8 cellular contexts compared by ENCODE assay signal in genomic region chr9:93134018-93134739, GRCh38. TPM values are rescaled to one million over a fixed set of nuclear protein-coding genes. Genes with fewer than 3 reads are reported as not detected.
DNase-seq lines count a peak whose midpoint lies in the region; ATAC-seq and TF ChIP-seq lines count a peak whose summit lies in the region.

NINJ1 (minus strand) TSS chr9:93134251; CDS start chr9:93134217, 34 bp downstream.

- H3K27ac ChIP-seq in OCI-LY7 (ENCODE audit: low read depth, low read length, poor library complexity, severe bottlenecking), result no peak within 1 kb of the TSS
- H3K27ac ChIP-seq in stomach smooth muscle (ENCODE audit: low read length), result peak within 1 kb of the TSS; percentile 98

- no peaks in the 10 kb centered on the region for H3K9me3 Mint-ChIP-seq in neural crest cell

- intact Hi-C loops in OCI-LY7 (cut with micrococcal nuclease; ENCODE audit: unreplicated experiment), result no loop called here

- DNase-seq in BJ (ENCODE audit: low read depth) (no peak), OCI-LY7 (ENCODE audit: low spot score) (peak; percentile 79), fibroblast of peridontal ligament (ENCODE audit: extremely low read depth) (peak; percentile 56), neural crest cell (ENCODE audit: low read depth, low spot score) (peak; percentile 43)
- DNase-seq in activated T-helper 1 cell treated with anti-CD3 and anti-CD28 coated beads, Interleukin-2, amount 50 U/mL, for 16 hours (ENCODE audit: low read depth in 1 of 2, low spot score in 1 of 2), result peak; percentile 35 to 83

- H3K4me3 ChIP-seq in BJ (ENCODE audit: low read depth, low read length), result peak within 1 kb of the TSS; percentile 84
- peak within 1 kb of the TSS; percentile 83 for H3K4me3 ChIP-seq in OCI-LY7 (ENCODE audit: low read depth, low read length, poor library complexity, severe bottlenecking)
- H3K4me3 ChIP-seq in stomach smooth muscle (ENCODE audit: low read length in 2 of 2), result peak within 1 kb of the TSS; percentile 83 to 86

- CTCF ChIA-PET in BJ (lab: Yijun Ruan, JAX) (interaction anchor here (1.0 to 1.3 kb wide), 3 partner anchors 17 to 169 kb away, joined by 3 to 7 read pairs (median 3); no protein-coding TSS in a partner anchor), OCI-LY7 (lab: Charles Lee; ENCODE audit: unreplicated experiment) (interaction anchor here (0.6 to 0.8 kb wide), 3 partner anchors 9 to 39 kb away, joined by 3 to 6 read pairs (median 3); no protein-coding TSS in a partner anchor)

- BruUV-seq in OCI-LY7 (replicated peaks; lab: Mats Ljungman, UMichigan), result no TSS peak

- ATAC-seq in GM18870 (IDR thresholded peaks at IDR 0.05; ENCODE audit: unreplicated experiment), result peak; percentile 57
- peak; percentile 65 for ATAC-seq in HG03108 (IDR thresholded peaks at IDR 0.05; ENCODE audit: unreplicated experiment)

- peak within 1 kb of the TSS; percentile 83 for H2AFZ ChIP-seq in OCI-LY7 (ENCODE audit: low read length)

- H3K9me2 ChIP-seq in OCI-LY7 (ENCODE audit: insufficient read depth, low read length), result no peaks in the 10 kb centered on the region

- H3K36me3 ChIP-seq in BJ (ENCODE audit: control insufficient read depth, insufficient read depth, low read length) (no peaks in the 10 kb centered on the region; the same call in 1 of the 2 replicates), OCI-LY7 (ENCODE audit: insufficient read depth, low read length) (no peaks in the 10 kb centered on the region), stomach smooth muscle (ENCODE audit: control insufficient read depth in 2 of 2, insufficient read depth in 2 of 2, low read length in 2 of 2) (no peaks in the 10 kb centered on the region)

- peak within 1 kb of the TSS; percentile 84 for H3K4me3 Mint-ChIP-seq in neural crest cell

- H3K4me2 ChIP-seq in OCI-LY7 (ENCODE audit: low read length), result peak within 1 kb of the TSS; percentile 96

- no peaks in the 10 kb centered on the region for H3K36me3 Mint-ChIP-seq in neural crest cell (ENCODE audit: low read depth)

- H3K27me3 Mint-ChIP-seq in neural crest cell (ENCODE audit: low read depth), result no peaks in the 10 kb centered on the region

- H4K20me1 ChIP-seq in OCI-LY7 (ENCODE audit: insufficient read depth, low read length), result no peaks in the 10 kb centered on the region

- H3K9me3 ChIP-seq in OCI-LY7 (ENCODE audit: low read length) (no peaks in the 10 kb centered on the region), stomach smooth muscle (ENCODE audit: control insufficient read depth in 2 of 2, low read length in 2 of 2) (no peaks in the 10 kb centered on the region)

- H3K4me1 ChIP-seq in OCI-LY7 (ENCODE audit: insufficient read depth, low read length, poor library complexity, severe bottlenecking), result peaks cover 43% of the 10 kb centered on the region
- peaks cover 63% of the 10 kb centered on the region for H3K4me1 ChIP-seq in stomach smooth muscle (ENCODE audit: control insufficient read depth, insufficient read depth, low read length)

- H3K27me3 ChIP-seq in BJ (ENCODE audit: control insufficient read depth, insufficient read depth, low read length) (peaks cover 1% of the 10 kb centered on the region; the same call in 1 of the 2 replicates), stomach smooth muscle (ENCODE audit: control insufficient read depth in 1 of 2, insufficient read depth in 2 of 2, low read length in 2 of 2) (no peaks in the 10 kb centered on the region)

- peak within 1 kb of the TSS; percentile 62 for H3K27ac Mint-ChIP-seq in neural crest cell (ENCODE audit: unreplicated experiment)

- H3K4me1 Mint-ChIP-seq in neural crest cell, result peaks cover 17% of the 10 kb centered on the region

- POLR2A ChIA-PET in BJ (lab: Charles Lee) (interaction anchor here (1.0 kb wide), 1 partner anchor 100 kb away, joined by 5 read pairs; no protein-coding TSS in a partner anchor), OCI-LY7 (lab: Charles Lee) (interaction anchor here (0.6 to 1.6 kb wide), 2 partner anchors 12 to 27 kb away, joined by 3 read pairs; no protein-coding TSS in a partner anchor)

- H3K79me2 ChIP-seq in OCI-LY7 (ENCODE audit: insufficient read depth, low read depth, low read length), result no peaks in the 10 kb centered on the region

- TF ChIP-seq CTCF in BJ (IDR thresholded peaks at IDR 0.05; ENCODE audit: insufficient read depth, low read depth, low read length), result no peak
- TF ChIP-seq CTCF in OCI-LY7 (conservative IDR thresholded peaks at IDR 0.05; ENCODE audit: low read length), result no peak
- no peak for TF ChIP-seq CTCF in neural crest cell (conservative IDR thresholded peaks at IDR 0.05)

- peak within 1 kb of the TSS; percentile 78 to 91 for H3K9ac ChIP-seq in stomach smooth muscle (ENCODE audit: low read length in 2 of 2)

RNA-seq across cellular contexts. Expression of gene NINJ1, which starts in this region (rescaled TPM):
- 32.3 and 53.9 TPM in 2 replicates for polyA plus RNA-seq in BJ (2011; rRNA removed)
- 16.9 and 20.7 TPM in 2 replicates for polyA minus RNA-seq in BJ (2011; rRNA and poly(A)+ RNA removed)
- 6.2 and 13.3 TPM in 2 replicates for total RNA-seq in OCI-LY7 (2014; rRNA removed; shearing (Covaris generic))
- total RNA-seq in OCI-LY7 (2022) (18.1 and 18.3 TPM in 2 replicates), neural crest cell (17.8 and 19.9 TPM in 2 replicates)
